ENCODE assay signal across 8 cellular contexts in the genomic region with DNA sequence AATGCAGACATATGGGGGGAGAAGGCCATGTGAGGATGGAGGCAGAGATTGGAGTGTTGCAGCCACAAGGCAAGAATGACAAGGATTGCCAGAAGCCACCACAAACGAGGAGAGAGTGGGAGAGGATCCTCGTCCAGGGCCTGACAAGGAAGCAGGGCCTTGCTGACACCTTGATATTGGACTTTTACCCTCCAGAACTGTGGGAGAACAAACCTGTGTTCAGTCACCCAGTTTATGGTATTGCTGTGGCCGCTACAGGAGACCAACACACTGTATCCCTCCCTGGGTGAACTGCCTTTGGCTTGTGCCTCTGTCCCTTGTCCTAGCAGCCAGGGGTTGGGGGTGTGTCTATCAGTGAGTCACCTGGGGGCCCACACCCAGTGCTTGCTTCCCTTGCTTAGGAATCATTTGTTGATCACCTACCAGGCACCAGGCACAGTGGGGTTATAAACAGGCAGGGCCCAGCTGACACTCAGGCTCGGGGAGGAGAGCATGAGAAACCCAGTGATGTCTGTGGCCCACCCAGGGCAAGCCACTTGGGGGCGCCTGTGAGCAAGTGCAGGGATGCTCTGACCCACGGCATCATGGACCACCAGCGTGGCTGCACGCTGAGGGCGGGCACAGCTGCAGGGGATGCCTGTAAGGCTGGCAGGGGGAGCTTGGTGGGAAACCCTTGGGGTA. TPM values are rescaled to one million over a fixed set of nuclear protein-coding genes. Genes with fewer than 3 reads are reported as not detected.
DNase-seq lines count a peak whose midpoint lies in the region; ATAC-seq and TF ChIP-seq lines count a peak whose summit lies in the region.

No MANE protein-coding gene starts in this region.

- H3K4me3 ChIP-seq in liver (ENCODE audit: low read depth in 1 of 3, low read length in 3 of 3) = no peak overlapping the region

- no peaks in the 10 kb centered on the region for H3K27me3 ChIP-seq in liver (ENCODE audit: control insufficient read depth in 4 of 4, insufficient read depth in 4 of 4, low read length in 3 of 4)

- CTCF ChIA-PET in Calu3 (lab: Charles Lee) = no interaction called here

- H3K9me3 ChIP-seq in liver (ENCODE audit: control insufficient read depth in 4 of 4, low read length in 3 of 4) = no peaks in the 10 kb centered on the region

- H3K9ac ChIP-seq in liver (ENCODE audit: low read depth in 1 of 2, low read length in 2 of 2) = no peak overlapping the region

- H3K36me3 ChIP-seq in liver (ENCODE audit: control insufficient read depth in 4 of 4, insufficient read depth in 3 of 4, low read depth in 1 of 4, low read length in 3 of 4) = no peaks in the 10 kb centered on the region

- DNase-seq in Calu3 = peak; percentile 29
- DNase-seq in activated T-cell treated with anti-CD3 and anti-CD28 coated beads, Interleukin-2, amount 50 U/mL, for 1 hour = peak; percentile 35
- DNase-seq in NCI-H1092 (lab: John Stamatoyannopoulos, UW) = no peak

- no TSS peak for BruUV-seq in Calu3 (replicated peaks; lab: Mats Ljungman, UMichigan)

- H3K27ac ChIP-seq in liver (ENCODE audit: low read depth in 1 of 2, low read length in 2 of 2) = no peak overlapping the region

- H3K4me1 ChIP-seq in liver (ENCODE audit: control insufficient read depth in 4 of 4, insufficient read depth in 4 of 4, low read length in 3 of 4) = peaks cover 0 to 3% (median 0%) of the 10 kb centered on the region in 4 donors

- no peaks in the 10 kb centered on the region for H3K4me1 Mint-ChIP-seq in Calu3 (ENCODE audit: low read depth, unreplicated experiment)

- no peaks in the 10 kb centered on the region for H3K27me3 Mint-ChIP-seq in Calu3 (ENCODE audit: unreplicated experiment)

- no peak overlapping the region for H3K27ac Mint-ChIP-seq in Calu3 (ENCODE audit: unreplicated experiment)

- no peak overlapping the region for H3K4me3 Mint-ChIP-seq in Calu3 (ENCODE audit: low read depth, unreplicated experiment)

- H3K36me3 Mint-ChIP-seq in Calu3 (ENCODE audit: insufficient read depth, unreplicated experiment) = no peaks in the 10 kb centered on the region

- TF ChIP-seq RAD21 in liver (IDR thresholded peaks at IDR 0.05) = peak; percentile 5 to 48

- ATAC-seq in HG02798 (IDR thresholded peaks at IDR 0.05; ENCODE audit: poor library complexity, unreplicated experiment) = peak; percentile 46
- no peak for ATAC-seq in HG02973 (IDR thresholded peaks at IDR 0.05; ENCODE audit: unreplicated experiment)
- ATAC-seq in GM21367 (IDR thresholded peaks at IDR 0.05; ENCODE audit: unreplicated experiment) = no peak
- ATAC-seq in HG03520 (IDR thresholded peaks at IDR 0.05; ENCODE audit: unreplicated experiment) = no peak

- H3K9me3 Mint-ChIP-seq in Calu3 (ENCODE audit: low read depth, unreplicated experiment) = no peaks in the 10 kb centered on the region

- intact Hi-C loops in Calu3 (cut with micrococcal nuclease; ENCODE audit: unreplicated experiment) = no loop called here

- TF ChIP-seq CTCF in Calu3 (IDR thresholded peaks at IDR 0.05; ENCODE audit: unreplicated experiment) (no peak), liver (IDR thresholded peaks at IDR 0.05; ENCODE audit: low read depth, low read length, missing input control) (peak; percentile 14)

- 83% methylated on average over 9 of the region's 9 CpGs for WGBS in liver

TF ChIP-seq in liver, 16 proteins besides CTCF, POLR2A, EP300 and RAD21:
- TF ChIP-seq FOXA1 (IDR thresholded peaks at IDR 0.05) = no peak
- TF ChIP-seq SP1 (IDR thresholded peaks at IDR 0.05) = no peak
- no peak for TF ChIP-seq NR2F2 (IDR thresholded peaks at IDR 0.05)
- no peak for TF ChIP-seq HNF4G (IDR thresholded peaks at IDR 0.05)
- no peak for TF ChIP-seq HNF4A (conservative IDR thresholded peaks at IDR 0.05)
- TF ChIP-seq TAF1 (conservative IDR thresholded peaks at IDR 0.05) = no peak
- TF ChIP-seq EGR1 (IDR thresholded peaks at IDR 0.05; ENCODE audit: low read depth in 2 of 2) = no peak
- TF ChIP-seq JUND (IDR thresholded peaks at IDR 0.05) = no peak

RNA-seq across cellular contexts. Expression of a gene that starts 17.2 kb away (rescaled TPM):
- total RNA-seq in Calu3 (2022) (42.0 and 42.8 TPM in 2 replicates), liver (1 to 10 TPM; 8.0 to 8.5 TPM)
- polyA plus RNA-seq in liver = 1 to 10 TPM; 1.8 to 5.7 TPM

RNA-seq across cellular contexts. Expression of a gene that starts 46.6 kb away (rescaled TPM):
- total RNA-seq in Calu3 (2022) (40.2 and 41.3 TPM in 2 replicates), liver (10 to 100 TPM; 19.7 to 20.6 TPM)
- polyA plus RNA-seq in liver = 10 to 100 TPM; 11.1 to 26.4 TPM
